In genomic region chr13:113862191-113862765, GRCh38 we compare ENCODE assay signal across 9 cellular contexts. TPM values are rescaled to one million over a fixed set of nuclear protein-coding genes. Genes with fewer than 3 reads are reported as not detected.
DNase-seq lines count a peak whose midpoint lies in the region; ATAC-seq, FAIRE-seq and TF ChIP-seq lines count a peak whose summit lies in the region.
"Had no signal": no experiment of that assay in that cellular context is flagged by ENCODE, and none has a peak within 500 bp of the region (broad histone marks: within the 10 kb centered on the region; RNA-seq: fewer than 3 reads in every experiment).

No MANE protein-coding gene starts in this region.

- no peak for TF ChIP-seq RAD21 in H1 (IDR thresholded peaks at IDR 0.05 in 1 of 2, conservative IDR thresholded peaks at IDR 0.05 in 1 of 2; ENCODE audit: low read depth in 2 of 2, low read length in 2 of 2)

- peak overlapping the region; percentile 17 for H2BK120ac ChIP-seq in H1 (replicated peaks; ENCODE audit: low read depth, low read length)

- no peak overlapping the region for H3K14ac ChIP-seq in H1 (ENCODE audit: insufficient read length)

- H3K23me2 ChIP-seq in H1 (ENCODE audit: low read depth, low read length) = peaks cover 3% of the 10 kb centered on the region

- no peak for TF ChIP-seq EP300 in H1 (IDR thresholded peaks at IDR 0.05; ENCODE audit: borderline replicate concordance in 1 of 2, low read depth in 2 of 2, low read length in 2 of 2)

- WGBS in H1 (ENCODE audit: extremely low coverage in 1 of 2, insufficient coverage in 1 of 2, insufficient read length in 1 of 2, insufficient replicate concordance in 2 of 2, low coverage in 1 of 2, low lambda C conversion rate in 2 of 2, missing lambda C conversion rate in 1 of 2), 2 experiments = 89% methylated on average over 21 of the region's 21 CpGs; no CpG with 5 or more reads in 1 of the 2 experiments

- no peak overlapping the region for H4K8ac ChIP-seq in H1 (ENCODE audit: extremely low read depth, insufficient read depth, low read length)

- no peak overlapping the region for H2BK5ac ChIP-seq in H1 (ENCODE audit: low read depth, low read length)

- TF ChIP-seq CTCF in AG04450 (IDR thresholded peaks at IDR 0.05; ENCODE audit: low read depth, low read length) = no peak
- TF ChIP-seq CTCF in H1 (IDR thresholded peaks at IDR 0.05; ENCODE audit: control extremely low read depth in 1 of 3, insufficient read depth in 1 of 3, low read depth in 1 of 3, low read length in 3 of 3) = no peak

- H3K36me3 Mint-ChIP-seq in natural killer cell treated with Interleukin-12 subunit alpha and Interleukin-12 subunit beta and Interleukin-15 and Interleukin-18, amount 100 ng/mL, for 72 hours = no peaks in the 10 kb centered on the region

- peak overlapping the region; percentile 66 for H3K4me3 Mint-ChIP-seq in natural killer cell treated with Interleukin-12 subunit alpha and Interleukin-12 subunit beta and Interleukin-15 and Interleukin-18, amount 100 ng/mL, for 72 hours

- H3K27ac Mint-ChIP-seq in natural killer cell treated with Interleukin-12 subunit alpha and Interleukin-12 subunit beta and Interleukin-15 and Interleukin-18, amount 100 ng/mL, for 72 hours = no peak overlapping the region

- no peaks in the 10 kb centered on the region; a peak in 2 of 8 replicates for H3K36me3 ChIP-seq in H1 (ENCODE audit: control insufficient read depth in 2 of 4, insufficient read depth in 4 of 4, low read length in 3 of 4)

- peak overlapping the region; percentile 62 to 91 for H3K4me2 ChIP-seq in H1 (ENCODE audit: insufficient read depth in 1 of 2, low read depth in 2 of 2, low read length in 2 of 2)

- H3K9me3 ChIP-seq in AG04450 (ENCODE audit: control insufficient read depth, insufficient read depth, low read length) (peaks cover 6% of the 10 kb centered on the region; the same call in 1 of the 2 replicates), H1 (ENCODE audit: insufficient read depth in 2 of 2, low read depth in 1 of 2, low read length in 1 of 2) (0 out of 4 replicates have a peak, but pooled peaks cover 0 to 2% of the 10 kb centered on the region in 2 experiments)

- no peak for TF ChIP-seq POLR2A in H1 (IDR thresholded peaks at IDR 0.05; ENCODE audit: control extremely low read depth in 1 of 2, low read depth in 2 of 2, low read length in 2 of 2)

- H3K56ac ChIP-seq in H1 (replicated peaks; ENCODE audit: insufficient read length, low read depth, low read length) = no peak overlapping the region

- peak overlapping the region; percentile 93 for H3K4ac ChIP-seq in H1 (replicated peaks; ENCODE audit: insufficient read length, low read depth, low read length)

- peak overlapping the region; percentile 95; the same call in 1 of the 2 replicates for H2BK12ac ChIP-seq in H1 (ENCODE audit: low read depth, low read length)

- no peak for ATAC-seq in natural killer cell treated with Interleukin-12 subunit alpha and Interleukin-12 subunit beta and Interleukin-15 and Interleukin-18, amount 100 ng/mL, for 72 hours
- ATAC-seq in HG03039 (IDR thresholded peaks at IDR 0.05; ENCODE audit: unreplicated experiment) (no peak), GM18519 (IDR thresholded peaks at IDR 0.05; ENCODE audit: low FRiP score, unreplicated experiment) (no peak)

- H3K27me3 ChIP-seq in AG04450 (ENCODE audit: control insufficient read depth, insufficient read depth, low read length) (no peaks in the 10 kb centered on the region), H1 (replicated peaks in 1 of 4; ENCODE audit: control insufficient read depth in 3 of 4, extremely low read depth in 1 of 4, insufficient read depth in 3 of 4, low read length in 3 of 4) (peaks cover 0 to 27% (median 18%) of the 10 kb centered on the region in 4 experiments; a peak in 6 of 7 replicates)

- peak overlapping the region; percentile 82 for H3K4me3 ChIP-seq in AG04450 (ENCODE audit: low read depth, low read length)
- H3K4me3 ChIP-seq in H1 (ENCODE audit: extremely low read depth in 1 of 4, insufficient read depth in 2 of 4, low read depth in 3 of 4, low read length in 4 of 4) = peak overlapping the region in 2 of 4 experiments; percentile 47 to 75; a peak in 5 of 8 replicates

- peak overlapping the region; percentile 78 for H3K18ac ChIP-seq in H1 (ENCODE audit: extremely low read depth, low read length)

- peaks cover 4% of the 10 kb centered on the region for H3K79me1 ChIP-seq in H1 (ENCODE audit: low read depth, low read length)

- 0 out of 2 replicates have a peak overlapping the region, but pooled peaks have one; percentile 72 for H2BK20ac ChIP-seq in H1 (ENCODE audit: low read length)

- H3K79me2 ChIP-seq in H1 (ENCODE audit: control insufficient read depth in 1 of 2, insufficient read depth in 2 of 2, low read length in 2 of 2) = peaks cover 10 to 17% of the 10 kb centered on the region in 2 experiments

- peaks cover 0 to 9% of the 10 kb centered on the region in 2 experiments for H4K20me1 ChIP-seq in H1 (replicated peaks in 1 of 2; ENCODE audit: control insufficient read depth in 1 of 2, insufficient read depth in 2 of 2, low read length in 2 of 2)

- peaks cover 16 to 49% (median 30%) of the 10 kb centered on the region in 4 experiments for H3K4me1 ChIP-seq in H1 (replicated peaks in 1 of 4; ENCODE audit: control insufficient read depth in 3 of 4, insufficient read depth in 4 of 4, low read length in 3 of 4)

- H2BK15ac ChIP-seq in H1 (ENCODE audit: low read length) = peak overlapping the region; percentile 72; the same call in 1 of the 2 replicates

- H3K4me1 Mint-ChIP-seq in natural killer cell treated with Interleukin-12 subunit alpha and Interleukin-12 subunit beta and Interleukin-15 and Interleukin-18, amount 100 ng/mL, for 72 hours (ENCODE audit: low read depth in 2 of 2) = peaks cover 7 to 16% of the 10 kb centered on the region in 2 donors

- H4K91ac ChIP-seq in H1 (replicated peaks; ENCODE audit: insufficient read length, low read length) = no peak overlapping the region

- POLR2A ChIA-PET in AG04450 (lab: Yijun Ruan, JAX) = interaction anchor here (1.5 kb wide), 1 partner anchor 46 kb away, joined by 3 read pairs; no protein-coding TSS in a partner anchor
- POLR2A ChIA-PET in H1 (lab: Charles Lee; ENCODE audit: partially characterized antibody) = interaction anchor here (0.9 kb wide), 1 partner anchor 16 kb away, joined by 3 read pairs; no protein-coding TSS in a partner anchor

- H3K23ac ChIP-seq in H1 (ENCODE audit: insufficient read length) = no peak overlapping the region

- H2AFZ ChIP-seq in H1 (ENCODE audit: low read length) = no peak overlapping the region

- H3K9ac ChIP-seq in H1 (replicated peaks in 1 of 4; ENCODE audit: extremely low read depth in 1 of 4, low read depth in 3 of 4, low read length in 3 of 4) = no peak overlapping the region

- peaks cover 13% of the 10 kb centered on the region for H3K9me3 Mint-ChIP-seq in natural killer cell treated with Interleukin-12 subunit alpha and Interleukin-12 subunit beta and Interleukin-15 and Interleukin-18, amount 100 ng/mL, for 72 hours

- H3K27ac ChIP-seq in AG04450 (ENCODE audit: low read depth, low read length) (peak overlapping the region; percentile 84), H1 (ENCODE audit: low read depth, low read length) (no peak overlapping the region)

- H3K27me3 Mint-ChIP-seq in natural killer cell treated with Interleukin-12 subunit alpha and Interleukin-12 subunit beta and Interleukin-15 and Interleukin-18, amount 100 ng/mL, for 72 hours = peaks cover 27 to 41% of the 10 kb centered on the region in 2 donors

- CTCF ChIA-PET in AG04450 (lab: Charles Lee) (no interaction called here), H1 (lab: Charles Lee; ENCODE audit: partially characterized antibody) (interaction anchor here (1.5 kb wide), 1 partner anchor 13 kb away, joined by 4 read pairs; no protein-coding TSS in a partner anchor)

- no peak overlapping the region for H4K5ac ChIP-seq in H1 (ENCODE audit: insufficient read length, low read depth, low read length)

- DNase-seq in AG04450 (ENCODE audit: low read depth, low spot score) = no peak
- peak; percentile 60 for DNase-seq in LHCN-M2 (ENCODE audit: low read depth)
- peak in 1 of 2 experiments; percentile 50 for DNase-seq in H1 (ENCODE audit: low read depth in 1 of 2, low spot score in 2 of 2)
- DNase-seq in natural killer cell treated with Interleukin-12 subunit alpha and Interleukin-12 subunit beta and Interleukin-15 and Interleukin-18, amount 100 ng/mL, for 72 hours (ENCODE audit: low spot score) = no peak
- no peak for DNase-seq in NCI-H2107 (lab: John Stamatoyannopoulos, UW)
- DNase-seq in NCI-H2171 (lab: John Stamatoyannopoulos, UW) = no peak
- DNase-seq: NCI-H1436 had no signal

- peak overlapping the region; percentile 56; the same call in 1 of the 2 replicates for H2AK5ac ChIP-seq in H1 (ENCODE audit: low read depth, low read length)

- no peak for FAIRE-seq in H1 (lab: Jason Lieb, UNC)

TF ChIP-seq in H1, 55 proteins besides CTCF, POLR2A, EP300 and RAD21:
- TF ChIP-seq RXRA (IDR thresholded peaks at IDR 0.05; ENCODE audit: insufficient read depth, low read depth, low read length) (no peak), POLR2AphosphoS5 (IDR thresholded peaks at IDR 0.05; ENCODE audit: low read depth, low read length) (no peak), BACH1 (IDR thresholded peaks at IDR 0.05; ENCODE audit: low read length) (no peak), ASH2L (IDR thresholded peaks at IDR 0.05; ENCODE audit: low read length) (no peak), GTF2F1 (IDR thresholded peaks at IDR 0.05; ENCODE audit: borderline replicate concordance, low read depth, low read length) (no peak), SRF (IDR thresholded peaks at IDR 0.05; ENCODE audit: low read depth, low read length) (no peak), NRF1 (IDR thresholded peaks at IDR 0.05; ENCODE audit: low read depth, low read length) (no peak), TAF1 (IDR thresholded peaks at IDR 0.05; ENCODE audit: low read depth, low read length) (no peak)
TF ChIP-seq in H1: peak in this region for 0.

RNA-seq across cellular contexts. Expression of gene GAS6, which starts 1.6 kb away (rescaled TPM):
- polyA plus RNA-seq in AG04450 (2011; rRNA removed) = 356 and 455 TPM in 2 replicates
- polyA minus RNA-seq in AG04450 (2011; rRNA and poly(A)+ RNA removed) = 131 and 182 TPM in 2 replicates
- 670 and 703 TPM in 2 replicates for total RNA-seq in LHCN-M2 (2014; rRNA removed)
- polyA plus RNA-seq in LHCN-M2 (2012) = 671 TPM
- total RNA-seq in H1 (2021; fragmentation: NEBNext Ultra II Directional; extraction: Animal tissue kit (Norgen Biotek cat#: 25700)) = 18.4 and 18.6 TPM in 2 replicates
- polyA plus RNA-seq in H1 (2011; rRNA removed) = 31.0 and 37.3 TPM in 2 replicates
- polyA plus RNA-seq in H1 (2011; cell fraction: cytosol; rRNA removed) = 33.1 TPM
- polyA plus RNA-seq in H1 (2011; cell fraction: nucleus; rRNA removed) = 60.3 TPM
- 17.9 to 34.8 TPM (median 30.9 TPM) in 4 replicates for polyA plus RNA-seq in H1 (2012, experiment 1 of 2)
- polyA plus RNA-seq in H1 (2012, experiment 2 of 2) = 18.3 TPM
- polyA plus RNA-seq in H1 (2013, experiment 1 of 2) = 11.4 TPM
- polyA plus RNA-seq in H1 (2013, experiment 2 of 2) = 10.5 TPM
- 6.4 and 7.4 TPM in 2 replicates for polyA minus RNA-seq in H1 (2011; rRNA and poly(A)+ RNA removed)
- 11.8 TPM for polyA minus RNA-seq in H1 (2011; cell fraction: cytosol; rRNA and poly(A)+ RNA removed)
- polyA minus RNA-seq in H1 (2011; cell fraction: nucleus; rRNA and poly(A)+ RNA removed) = 13.8 TPM
- under 1 TPM in 1 of 2 donors, not detected in 1; 0.45 TPM for total RNA-seq in natural killer cell treated with Interleukin-12 subunit alpha and Interleukin-12 subunit beta and Interleukin-15 and Interleukin-18, amount 100 ng/mL, for 72 hours

Comparison
In these comparisons a context has a peak if more than half of its experiments do, and no peak if none do; other contexts are left out.
1. RNA of gene GAS6, which starts 1.6 kb away (total RNA-seq): 670 to 703 TPM in LHCN-M2; 18.4 to 18.6 TPM in H1 and 0.45 TPM in natural killer cell treated with Interleukin-12 subunit alpha and Interleukin-12 subunit beta and Interleukin-15 and Interleukin-18, amount 100 ng/mL, for 72 hours; every median in the first group is over 10 times any median in the second.